Comparison of ENCODE assay signal across 12 cellular contexts in genomic region chr6:117266267-117266797, GRCh38. TPM values are rescaled to one million over a fixed set of nuclear protein-coding genes. Genes with fewer than 3 reads are reported as not detected.
A peak's percentile ranks its signal among the peaks of the same experiment; 100 is the strongest.
DNase-seq lines count a peak whose midpoint lies in the region; ATAC-seq, FAIRE-seq and TF ChIP-seq lines count a peak whose summit lies in the region.
"Had no signal": no experiment of that assay in that cellular context is flagged by ENCODE, and none has a peak within 500 bp of the region (broad histone marks: within the 10 kb centered on the region; RNA-seq: fewer than 3 reads in every experiment).

No MANE protein-coding gene starts in this region.

- TF ChIP-seq CTCF in GM06990 (IDR thresholded peaks at IDR 0.05; ENCODE audit: insufficient read depth, low read length, poor library complexity, severe bottlenecking) (no peak), kidney (IDR thresholded peaks at IDR 0.05; ENCODE audit: borderline replicate concordance, extremely low read depth, insufficient read depth) (no peak), gastrocnemius medialis (IDR thresholded peaks at IDR 0.05 in 4 of 5, conservative IDR thresholded peaks at IDR 0.05 in 1 of 5) (no peak), GM13976 (IDR thresholded peaks at IDR 0.05; ENCODE audit: borderline replicate concordance, control extremely low read depth, extremely low read depth, insufficient read depth, missing control alignments) (no peak)

- in situ Hi-C loops in gastrocnemius medialis (cut with MboI; ENCODE audit: low sequenced_read_pairs in 4 of 4): loop anchor here in 1 of 4 donors (5.0 kb wide), 1 partner anchor 294 kb away; no protein-coding TSS in a partner anchor
- in situ Hi-C loops in GM13976 (cut with MboI; ENCODE audit: low sequenced_read_pairs, unreplicated experiment): no loop called here

- H3K36me3 ChIP-seq in GM06990 (ENCODE audit: control insufficient read depth, insufficient read depth, low read length) (no peaks in the 10 kb centered on the region), SJCRH30 (no peaks in the 10 kb centered on the region; the same call in 1 of the 2 replicates), kidney (ENCODE audit: control insufficient read depth in 1 of 2, insufficient read depth in 2 of 2, low read length in 2 of 2) (no peaks in the 10 kb centered on the region), gastrocnemius medialis (no peaks in the 10 kb centered on the region)
- H3K36me3 ChIP-seq: BLaER1 had no signal

- no peaks in the 10 kb centered on the region for H3K9me3 ChIP-seq in SJCRH30 (replicated peaks)
- H3K9me3 ChIP-seq in kidney (ENCODE audit: control insufficient read depth in 1 of 2, low read length in 2 of 2): no peaks in the 10 kb centered on the region
- no peaks in the 10 kb centered on the region for H3K9me3 ChIP-seq in gastrocnemius medialis

- H3K4me3 ChIP-seq in GM06990 (replicated peaks; ENCODE audit: low read depth, low read length): peak overlapping the region; percentile 23; the same call in 1 of the 2 replicates
- peak overlapping the region; percentile 66 for H3K4me3 ChIP-seq in SJCRH30
- peak overlapping the region; percentile 12 to 49 for H3K4me3 ChIP-seq in kidney (ENCODE audit: low read length in 2 of 2)
- peak overlapping the region; percentile 69 to 91 (median 84) for H3K4me3 ChIP-seq in gastrocnemius medialis
- H3K4me3 ChIP-seq: BLaER1 had no signal

- H3K27ac ChIP-seq in SJCRH30 (no peak overlapping the region), kidney (ENCODE audit: low read depth in 2 of 2, low read length in 2 of 2) (no peak overlapping the region), gastrocnemius medialis (peak overlapping the region; percentile 90 to 99 (median 97))
- H3K27ac ChIP-seq: BLaER1 had no signal

- no peak for TF ChIP-seq POLR2A in gastrocnemius medialis (IDR thresholded peaks at IDR 0.05)

- ATAC-seq in gastrocnemius medialis: no peak

- no peak for DNase-seq in GM06990 (ENCODE audit: extremely low read depth, insufficient read length)
- DNase-seq in SJCRH30: peak in 1 of 2 experiments; percentile 13
- no peak for DNase-seq in kidney
- no peak for DNase-seq in gastrocnemius medialis
- no peak for DNase-seq in GM13976 (ENCODE audit: low spot score)
- DNase-seq in AML-193 (lab: John Stamatoyannopoulos, UW): no peak
- DNase-seq in stimulated activated CD4-positive, alpha-beta T cell treated with anti-CD3 and anti-CD28 coated beads, Interleukin-1b, Interleukin-23, amount 100 ng/mL, for 48 hours: no peak
- no peak for DNase-seq in NCI-H187 (lab: John Stamatoyannopoulos, UW)
- DNase-seq: activated T-cell treated with anti-CD3 and anti-CD28 coated beads, Interleukin-2, amount 50 U/mL, for 4 hours; Karpas-422; midbrain had no signal

- FAIRE-seq in kidney (lab: Jason Lieb, UNC): no peak

- H3K27me3 ChIP-seq in GM06990 (replicated peaks; ENCODE audit: control insufficient read depth, insufficient read depth, low read length): peaks cover 9% of the 10 kb centered on the region
- H3K27me3 ChIP-seq in SJCRH30: no peaks in the 10 kb centered on the region
- peaks cover 0 to 4% (median 0%) of the 10 kb centered on the region in 3 donors for H3K27me3 ChIP-seq in gastrocnemius medialis

- H3K9ac ChIP-seq in kidney (ENCODE audit: low read length in 2 of 2): no peak overlapping the region
- H3K9ac ChIP-seq: BLaER1 had no signal

- no peaks in the 10 kb centered on the region; the same call in 1 of the 2 replicates for H3K4me1 ChIP-seq in SJCRH30
- H3K4me1 ChIP-seq in kidney (ENCODE audit: control insufficient read depth in 1 of 2, insufficient read depth in 1 of 2, low read depth in 1 of 2, low read length in 2 of 2): peaks cover 7 to 13% of the 10 kb centered on the region in 2 donors
- peaks cover 10 to 31% of the 10 kb centered on the region in 2 donors for H3K4me1 ChIP-seq in gastrocnemius medialis
- H3K4me1 ChIP-seq: BLaER1 had no signal

- intact Hi-C loops in kidney (cut with DNase I): no loop called here
- intact Hi-C loops in gastrocnemius medialis (cut with DNase I; ENCODE audit: low total_unique reads): loop anchor here (2.0 to 10.0 kb wide), 4 partner anchors 36 to 1398 kb away; no protein-coding TSS in a partner anchor

RNA-seq across cellular contexts. Expression of gene VGLL2, which starts 1.0 kb away (rescaled TPM):
- 5.7 and 7.0 TPM in 2 replicates for total RNA-seq in SJCRH30 (2014; rRNA removed; shearing (Covaris generic))
- total RNA-seq in kidney (not detected), gastrocnemius medialis (10 to 100 TPM in 2 of 4 donors, 1 to 10 TPM in 2; 4.9 to 27.5 (median 10.1) TPM)
- polyA plus RNA-seq in kidney (ENCODE audit: insufficient read depth, low read depth, low replicate concordance): not detected
- total RNA-seq: activated T-cell treated with anti-CD3 and anti-CD28 coated beads, Interleukin-2, amount 50 U/mL, for 4 hours had no signal

Comparison
In these comparisons a context has a peak if more than half of its experiments do, and no peak if none do; other contexts are left out.
1. H3K4me3 ChIP-seq: peak in every context shown above with its lines; median percentile 84 in gastrocnemius medialis; 66 in SJCRH30; 30 in kidney; 23 in GM06990.
2. H3K27ac ChIP-seq: peak in gastrocnemius medialis (4 of 4); none in SJCRH30 (single experiment) and kidney (0 of 2).